ENCODE assay signal across 1 cellular context in genomic region chr20:50244352-50245149, GRCh38.
TF ChIP-seq lines count a peak whose summit lies in the region.

No MANE protein-coding gene starts in this region.

TF ChIP-seq in HepG2, 621 proteins besides CTCF, POLR2A, EP300 and RAD21 (continued from another document):
- TF ChIP-seq ZNF281 (CRISPR knock-in tag; IDR thresholded peaks at IDR 0.05; ENCODE audit: borderline replicate concordance) (no peak), NR2F2 (IDR thresholded peaks at IDR 0.05; ENCODE audit: borderline replicate concordance, low read depth) (no peak), ZNF451 (CRISPR knock-in tag; IDR thresholded peaks at IDR 0.05) (no peak), SKI (IDR thresholded peaks at IDR 0.05; ENCODE audit: partially characterized antibody) (no peak), MED8 (CRISPR knock-in tag; IDR thresholded peaks at IDR 0.05; ENCODE audit: insufficient replicate concordance) (no peak), ZSCAN12 (CRISPR knock-in tag; IDR thresholded peaks at IDR 0.05) (no peak), ZNF7 (CRISPR knock-in tag; IDR thresholded peaks at IDR 0.05) (no peak), SNAI1 (CRISPR knock-in tag; IDR thresholded peaks at IDR 0.05; ENCODE audit: borderline replicate concordance) (no peak), ZNF383 (CRISPR knock-in tag; IDR thresholded peaks at IDR 0.05; ENCODE audit: borderline replicate concordance) (no peak), THAP11 (CRISPR knock-in tag; IDR thresholded peaks at IDR 0.05) (no peak), ZFP36L2 (CRISPR knock-in tag; IDR thresholded peaks at IDR 0.05) (no peak), CENPBD1 (CRISPR knock-in tag; IDR thresholded peaks at IDR 0.05; ENCODE audit: borderline replicate concordance, low read depth) (no peak), SRSF1 (optimal IDR thresholded peaks at IDR 0.05; ENCODE audit: low read depth, low read length) (no peak), ZNF225 (CRISPR knock-in tag; IDR thresholded peaks at IDR 0.05) (peak; percentile 63; the same call in 1 of the 2 replicates), SRY (CRISPR knock-in tag; IDR thresholded peaks at IDR 0.05) (no peak), ZBTB3 (CRISPR knock-in tag; IDR thresholded peaks at IDR 0.05; ENCODE audit: borderline replicate concordance, low read depth) (no peak), HBP1 (CRISPR knock-in tag; IDR thresholded peaks at IDR 0.05; ENCODE audit: low read depth) (no peak), SIX4 (CRISPR knock-in tag; IDR thresholded peaks at IDR 0.05) (no peak), ZNF644 (CRISPR knock-in tag; IDR thresholded peaks at IDR 0.05; ENCODE audit: low read depth) (no peak), SPEN (CRISPR knock-in tag; IDR thresholded peaks at IDR 0.05; ENCODE audit: low read depth) (no peak), ZNF546 (CRISPR knock-in tag; conservative IDR thresholded peaks at IDR 0.05) (no peak), FOXP1 (IDR thresholded peaks at IDR 0.05) (no peak), FOXP1 (CRISPR knock-in tag; IDR thresholded peaks at IDR 0.05) (no peak), REPIN1 (CRISPR knock-in tag; IDR thresholded peaks at IDR 0.05; ENCODE audit: borderline replicate concordance, low read depth) (no peak), TBL1XR1 (IDR thresholded peaks at IDR 0.05; ENCODE audit: borderline replicate concordance, low read length, partially characterized antibody) (no peak), MIER3 (CRISPR knock-in tag; IDR thresholded peaks at IDR 0.05; ENCODE audit: borderline replicate concordance) (no peak), CBX1 (IDR thresholded peaks at IDR 0.05; ENCODE audit: low read depth) (no peak), UBTF (CRISPR knock-in tag; IDR thresholded peaks at IDR 0.05) (no peak)
- TF ChIP-seq, protein P1, sequence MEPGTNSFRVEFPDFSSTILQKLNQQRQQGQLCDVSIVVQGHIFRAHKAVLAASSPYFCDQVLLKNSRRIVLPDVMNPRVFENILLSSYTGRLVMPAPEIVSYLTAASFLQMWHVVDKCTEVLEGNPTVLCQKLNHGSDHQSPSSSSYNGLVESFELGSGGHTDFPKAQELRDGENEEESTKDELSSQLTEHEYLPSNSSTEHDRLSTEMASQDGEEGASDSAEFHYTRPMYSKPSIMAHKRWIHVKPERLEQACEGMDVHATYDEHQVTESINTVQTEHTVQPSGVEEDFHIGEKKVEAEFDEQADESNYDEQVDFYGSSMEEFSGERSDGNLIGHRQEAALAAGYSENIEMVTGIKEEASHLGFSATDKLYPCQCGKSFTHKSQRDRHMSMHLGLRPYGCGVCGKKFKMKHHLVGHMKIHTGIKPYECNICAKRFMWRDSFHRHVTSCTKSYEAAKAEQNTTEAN (CRISPR knock-in tag; conservative IDR thresholded peaks at IDR 0.05) = no peak
- TF ChIP-seq, protein P2, sequence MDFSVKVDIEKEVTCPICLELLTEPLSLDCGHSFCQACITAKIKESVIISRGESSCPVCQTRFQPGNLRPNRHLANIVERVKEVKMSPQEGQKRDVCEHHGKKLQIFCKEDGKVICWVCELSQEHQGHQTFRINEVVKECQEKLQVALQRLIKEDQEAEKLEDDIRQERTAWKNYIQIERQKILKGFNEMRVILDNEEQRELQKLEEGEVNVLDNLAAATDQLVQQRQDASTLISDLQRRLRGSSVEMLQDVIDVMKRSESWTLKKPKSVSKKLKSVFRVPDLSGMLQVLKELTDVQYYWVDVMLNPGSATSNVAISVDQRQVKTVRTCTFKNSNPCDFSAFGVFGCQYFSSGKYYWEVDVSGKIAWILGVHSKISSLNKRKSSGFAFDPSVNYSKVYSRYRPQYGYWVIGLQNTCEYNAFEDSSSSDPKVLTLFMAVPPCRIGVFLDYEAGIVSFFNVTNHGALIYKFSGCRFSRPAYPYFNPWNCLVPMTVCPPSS (IDR thresholded peaks at IDR 0.05) = no peak
- TF ChIP-seq, protein P3, sequence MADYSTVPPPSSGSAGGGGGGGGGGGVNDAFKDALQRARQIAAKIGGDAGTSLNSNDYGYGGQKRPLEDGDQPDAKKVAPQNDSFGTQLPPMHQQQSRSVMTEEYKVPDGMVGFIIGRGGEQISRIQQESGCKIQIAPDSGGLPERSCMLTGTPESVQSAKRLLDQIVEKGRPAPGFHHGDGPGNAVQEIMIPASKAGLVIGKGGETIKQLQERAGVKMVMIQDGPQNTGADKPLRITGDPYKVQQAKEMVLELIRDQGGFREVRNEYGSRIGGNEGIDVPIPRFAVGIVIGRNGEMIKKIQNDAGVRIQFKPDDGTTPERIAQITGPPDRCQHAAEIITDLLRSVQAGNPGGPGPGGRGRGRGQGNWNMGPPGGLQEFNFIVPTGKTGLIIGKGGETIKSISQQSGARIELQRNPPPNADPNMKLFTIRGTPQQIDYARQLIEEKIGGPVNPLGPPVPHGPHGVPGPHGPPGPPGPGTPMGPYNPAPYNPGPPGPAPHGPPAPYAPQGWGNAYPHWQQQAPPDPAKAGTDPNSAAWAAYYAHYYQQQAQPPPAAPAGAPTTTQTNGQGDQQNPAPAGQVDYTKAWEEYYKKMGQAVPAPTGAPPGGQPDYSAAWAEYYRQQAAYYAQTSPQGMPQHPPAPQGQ (CRISPR knock-in tag; IDR thresholded peaks at IDR 0.05; ENCODE audit: borderline replicate concordance) = no peak
